ENCODE assay signal across 30 cellular contexts in genomic region chr7:94996331-94996730, GRCh38.
"Had no signal": no experiment of that assay in that cellular context is flagged by ENCODE, and none has a peak within 500 bp of the region (broad histone marks: within the 10 kb centered on the region; RNA-seq: fewer than 3 reads in every experiment).

No MANE protein-coding gene starts in this region.

- ATAC-seq: activated CD4-positive, alpha-beta T cell treated with anti-CD3 and anti-CD28 coated beads for 36 hours; activated CD8-positive, alpha-beta T cell treated with anti-CD3 and anti-CD28 coated beads, Interleukin-2, amount 10 ng/mL, durations not matched to agents 7 days and 5 days; activated naive CD4-positive, alpha-beta T cell treated with anti-CD3 and anti-CD28 coated beads, Interleukin-2, amount 50 U/mL, for 72 hours; activated T-cell treated with anti-CD3 and anti-CD28 coated beads, Interleukin-2, amount 50 U/mL, for 72 hours; esophagus mucosa; foreskin keratinocyte; gastrocnemius medialis; heart left ventricle had no signal

- H3K4me3 ChIP-seq: ascending aorta, breast epithelium, cardiac muscle cell, colonic mucosa, gastrocnemius medialis, heart left ventricle had no signal

- H3K27ac Mint-ChIP-seq: activated CD4-positive, alpha-beta memory T cell treated with anti-CD3 and anti-CD28 coated beads for 36 hours; activated CD4-positive, alpha-beta T cell treated with anti-CD3 and anti-CD28 coated beads for 36 hours; activated CD4-positive, alpha-beta T cell treated with anti-CD3 and anti-CD28 coated beads, Interleukin-2, amount 10 ng/mL, durations not matched to agents 24 days and 14 days; activated CD8-positive, alpha-beta T cell treated with anti-CD3 and anti-CD28 coated beads, Interleukin-2, amount 10 ng/mL, durations not matched to agents 7 days and 5 days; activated naive CD4-positive, alpha-beta T cell treated with anti-CD3 and anti-CD28 coated beads, Interleukin-2, amount 10 ng/mL, durations not matched to agents 7 days and 5 days; activated naive CD4-positive, alpha-beta T cell treated with anti-CD3 and anti-CD28 coated beads, Interleukin-2, amount 50 U/mL, for 72 hours; activated naive CD8-positive, alpha-beta T cell treated with anti-CD3 and anti-CD28 coated beads, Interleukin-2, amount 10 ng/mL, durations not matched to agents 7 days and 5 days; activated T-cell treated with anti-CD3 and anti-CD28 coated beads, Interleukin-2, amount 50 U/mL, for 24 hours; activated T-cell treated with anti-CD3 and anti-CD28 coated beads, Interleukin-2, amount 50 U/mL, for 72 hours; brain had no signal

- H3K9me3 ChIP-seq: ascending aorta, breast epithelium, colonic mucosa, gastrocnemius medialis, heart left ventricle had no signal

- H3K4me1 ChIP-seq: ascending aorta, breast epithelium, colonic mucosa, foreskin keratinocyte had no signal

- H3K27ac ChIP-seq: ascending aorta, breast epithelium, cardiac muscle cell, colonic mucosa, foreskin keratinocyte, gastrocnemius medialis, heart left ventricle had no signal

- DNase-seq: activated CD4-positive, alpha-beta memory T cell treated with anti-CD3 and anti-CD28 coated beads for 36 hours; activated CD4-positive, alpha-beta T cell treated with anti-CD3 and anti-CD28 coated beads for 36 hours; activated CD4-positive, alpha-beta T cell treated with anti-CD3 and anti-CD28 coated beads, Interleukin-2, amount 10 ng/mL, durations not matched to agents 24 days and 14 days; activated CD4-positive, CD25-positive, alpha-beta regulatory T cell; activated CD4-positive, CD25-positive, alpha-beta regulatory T cell treated with anti-CD3 and anti-CD28 coated beads, Interleukin-2, amount 50 U/mL, for 72 hours; activated CD8-positive, alpha-beta memory T cell treated with anti-CD3 and anti-CD28 coated beads, Interleukin-2, amount 50 U/mL, for 48 hours; activated CD8-positive, alpha-beta T cell treated with anti-CD3 and anti-CD28 coated beads, Interleukin-2, amount 10 ng/mL, durations not matched to agents 7 days and 5 days; activated gamma-delta T cell; activated naive CD4-positive, alpha-beta T cell; activated naive CD4-positive, alpha-beta T cell treated with anti-CD3 and anti-CD28 coated beads, Interleukin-2, amount 10 ng/mL, durations not matched to agents 7 days and 5 days; activated naive CD8-positive, alpha-beta T cell treated with anti-CD3 and anti-CD28 coated beads, Interleukin-2, amount 10 ng/mL, durations not matched to agents 7 days and 5 days; activated T-cell treated with anti-CD3 and anti-CD28 coated beads for 4 hours; activated T-cell treated with anti-CD3 and anti-CD28 coated beads, Interleukin-2, amount 50 U/mL, for 24 hours; activated T-cell treated with anti-CD3 and anti-CD28 coated beads, Interleukin-2, amount 50 U/mL, for 72 hours; central memory CD4-positive, alpha-beta T cell; cerebellar nuclear complex; colonic mucosa; effector CD8-positive, alpha-beta T cell; foreskin keratinocyte; gastrocnemius medialis; glutamatergic neuron; heart left ventricle; T-helper 2 cell had no signal

- H3K27me3 Mint-ChIP-seq: activated CD4-positive, alpha-beta memory T cell treated with anti-CD3 and anti-CD28 coated beads for 36 hours; activated CD4-positive, alpha-beta T cell treated with anti-CD3 and anti-CD28 coated beads for 36 hours; activated CD4-positive, alpha-beta T cell treated with anti-CD3 and anti-CD28 coated beads, Interleukin-2, amount 10 ng/mL, durations not matched to agents 24 days and 14 days; activated naive CD4-positive, alpha-beta T cell treated with anti-CD3 and anti-CD28 coated beads, Interleukin-2, amount 10 ng/mL, durations not matched to agents 7 days and 5 days; activated T-cell treated with anti-CD3 and anti-CD28 coated beads, Interleukin-2, amount 50 U/mL, for 24 hours; brain had no signal

- H3K4me1 Mint-ChIP-seq: activated CD4-positive, alpha-beta T cell treated with anti-CD3 and anti-CD28 coated beads for 36 hours; activated CD4-positive, alpha-beta T cell treated with anti-CD3 and anti-CD28 coated beads, Interleukin-2, amount 10 ng/mL, durations not matched to agents 24 days and 14 days; activated naive CD4-positive, alpha-beta T cell treated with anti-CD3 and anti-CD28 coated beads, Interleukin-2, amount 10 ng/mL, durations not matched to agents 7 days and 5 days; activated naive CD8-positive, alpha-beta T cell treated with anti-CD3 and anti-CD28 coated beads, Interleukin-2, amount 10 ng/mL, durations not matched to agents 7 days and 5 days had no signal

- FAIRE-seq: endometrium had no signal

- H3K9me3 Mint-ChIP-seq: activated CD4-positive, alpha-beta memory T cell treated with anti-CD3 and anti-CD28 coated beads for 36 hours; activated CD4-positive, alpha-beta T cell treated with anti-CD3 and anti-CD28 coated beads, Interleukin-2, amount 10 ng/mL, durations not matched to agents 24 days and 14 days; activated naive CD4-positive, alpha-beta T cell treated with anti-CD3 and anti-CD28 coated beads, Interleukin-2, amount 10 ng/mL, durations not matched to agents 7 days and 5 days; activated naive CD8-positive, alpha-beta T cell treated with anti-CD3 and anti-CD28 coated beads, Interleukin-2, amount 10 ng/mL, durations not matched to agents 7 days and 5 days had no signal

- H3K36me3 Mint-ChIP-seq: activated CD4-positive, alpha-beta memory T cell treated with anti-CD3 and anti-CD28 coated beads for 36 hours; activated naive CD4-positive, alpha-beta T cell treated with anti-CD3 and anti-CD28 coated beads, Interleukin-2, amount 10 ng/mL, durations not matched to agents 7 days and 5 days; activated naive CD4-positive, alpha-beta T cell treated with anti-CD3 and anti-CD28 coated beads, Interleukin-2, amount 50 U/mL, for 72 hours; activated naive CD8-positive, alpha-beta T cell treated with anti-CD3 and anti-CD28 coated beads, Interleukin-2, amount 10 ng/mL, durations not matched to agents 7 days and 5 days had no signal

- H3K36me3 ChIP-seq: ascending aorta, breast epithelium, cardiac muscle cell, colonic mucosa, gastrocnemius medialis, heart left ventricle had no signal

- H3K4me3 Mint-ChIP-seq: activated CD4-positive, alpha-beta memory T cell treated with anti-CD3 and anti-CD28 coated beads for 36 hours; activated CD4-positive, alpha-beta T cell treated with anti-CD3 and anti-CD28 coated beads for 36 hours; activated CD4-positive, alpha-beta T cell treated with anti-CD3 and anti-CD28 coated beads, Interleukin-2, amount 10 ng/mL, durations not matched to agents 24 days and 14 days; activated CD8-positive, alpha-beta T cell treated with anti-CD3 and anti-CD28 coated beads, Interleukin-2, amount 10 ng/mL, durations not matched to agents 7 days and 5 days; activated naive CD4-positive, alpha-beta T cell treated with anti-CD3 and anti-CD28 coated beads, Interleukin-2, amount 10 ng/mL, durations not matched to agents 7 days and 5 days; activated naive CD8-positive, alpha-beta T cell treated with anti-CD3 and anti-CD28 coated beads, Interleukin-2, amount 10 ng/mL, durations not matched to agents 7 days and 5 days; activated T-cell treated with anti-CD3 and anti-CD28 coated beads, Interleukin-2, amount 50 U/mL, for 24 hours; activated T-cell treated with anti-CD3 and anti-CD28 coated beads, Interleukin-2, amount 50 U/mL, for 72 hours; brain had no signal

- H3K27me3 ChIP-seq: ascending aorta, breast epithelium, cardiac muscle cell, colonic mucosa, foreskin keratinocyte, gastrocnemius medialis, heart left ventricle had no signal
